ENCODE assay signal across 11 cellular contexts in the genomic region with DNA sequence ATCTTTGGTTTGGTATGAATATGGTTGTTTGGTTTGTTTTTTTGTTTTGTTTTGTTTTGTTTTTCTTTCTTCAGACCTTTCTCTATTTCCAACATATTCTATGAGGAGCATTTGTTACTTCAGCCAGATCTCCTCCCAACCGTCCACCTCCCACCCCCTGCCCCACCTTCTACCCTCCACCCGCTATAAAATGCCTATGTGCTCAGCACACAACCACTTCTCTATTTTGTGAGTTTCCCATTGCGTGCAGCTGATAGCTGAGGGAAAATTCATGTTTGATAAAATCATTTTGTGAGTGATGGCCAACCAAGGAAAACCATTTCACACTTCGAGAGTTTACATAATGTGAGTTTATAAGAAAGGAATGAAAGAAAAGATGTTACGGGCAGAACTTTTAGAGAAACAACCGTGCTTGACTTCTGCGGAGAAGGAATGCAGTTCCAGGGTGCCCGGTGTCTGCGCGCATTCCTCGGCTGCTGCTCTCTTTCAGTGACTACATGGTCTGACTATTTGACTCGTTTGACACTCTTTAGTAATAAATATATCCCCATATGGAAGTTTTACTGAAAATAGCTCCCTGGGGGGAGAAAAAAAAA.
A peak's percentile ranks its signal among the peaks of the same experiment; 100 is the strongest.
DNase-seq lines count a peak whose midpoint lies in the region; TF ChIP-seq lines count a peak whose summit lies in the region.
"Had no signal": no experiment of that assay in that cellular context is flagged by ENCODE, and none has a peak within 500 bp of the region (broad histone marks: within the 10 kb centered on the region; RNA-seq: fewer than 3 reads in every experiment).

No MANE protein-coding gene starts in this region.

- intact Hi-C loops in esophagus muscularis mucosa (cut with DNase I) = loop anchor here (10.0 kb wide), 2 partner anchors 101 to 109 kb away; no protein-coding TSS in a partner anchor

- H3K27me3 Mint-ChIP-seq in nephron progenitor cell (ENCODE audit: low read depth, poor library complexity) = no peaks in the 10 kb centered on the region
- no peaks in the 10 kb centered on the region for H3K27me3 Mint-ChIP-seq in progenitor cell of endocrine pancreas
- H3K27me3 Mint-ChIP-seq: dendritic cell treated with granulocyte-macrophage colony-stimulating factor and Interleukin-4, amounts not matched to agents 40 ng/mL and 50 ng/mL, for 4 days had no signal

- no peaks in the 10 kb centered on the region for H3K9me3 ChIP-seq in esophagus muscularis mucosa
- H3K9me3 ChIP-seq: BLaER1 treated with 17β-estradiol and CSF1 and Interleukin-3, amounts not matched to agents 10 nM and 100 nM had no signal

- 42% methylated on average over 11 of the region's 12 CpGs for WGBS in esophagus muscularis mucosa

- peaks cover 22% of the 10 kb centered on the region for H3K4me1 Mint-ChIP-seq in nephron progenitor cell
- no peaks in the 10 kb centered on the region for H3K4me1 Mint-ChIP-seq in progenitor cell of endocrine pancreas (ENCODE audit: low read depth)

- H3K9me3 Mint-ChIP-seq in nephron progenitor cell (no peaks in the 10 kb centered on the region), progenitor cell of endocrine pancreas (ENCODE audit: low read depth) (no peaks in the 10 kb centered on the region)
- H3K9me3 Mint-ChIP-seq: dendritic cell treated with granulocyte-macrophage colony-stimulating factor and Interleukin-4, amounts not matched to agents 40 ng/mL and 50 ng/mL, for 4 days had no signal

- no peaks in the 10 kb centered on the region for H3K27me3 ChIP-seq in esophagus muscularis mucosa
- H3K27me3 ChIP-seq: BLaER1 treated with 17β-estradiol and CSF1 and Interleukin-3, amounts not matched to agents 10 nM and 100 nM had no signal

- H3K36me3 Mint-ChIP-seq in nephron progenitor cell (ENCODE audit: low read depth) = peaks cover 4% of the 10 kb centered on the region
- no peaks in the 10 kb centered on the region for H3K36me3 Mint-ChIP-seq in progenitor cell of endocrine pancreas (ENCODE audit: insufficient read depth)

- TF ChIP-seq POLR2A in NB4 (IDR thresholded peaks at IDR 0.05; ENCODE audit: extremely low read depth, insufficient read length) (no peak), esophagus muscularis mucosa (IDR thresholded peaks at IDR 0.05; ENCODE audit: low read depth) (no peak)

- peak overlapping the region; percentile 65 to 80 (median 72) for H3K27ac ChIP-seq in esophagus muscularis mucosa (replicated peaks in 1 of 4)
- H3K27ac ChIP-seq: BLaER1 treated with 17β-estradiol and CSF1 and Interleukin-3, amounts not matched to agents 10 nM and 100 nM had no signal

- peaks cover 6 to 27% (median 18%) of the 10 kb centered on the region in 4 donors for H3K4me1 ChIP-seq in esophagus muscularis mucosa
- H3K4me1 ChIP-seq: BLaER1 treated with 17β-estradiol and CSF1 and Interleukin-3, amounts not matched to agents 10 nM and 100 nM had no signal

- H3K4me3 Mint-ChIP-seq in nephron progenitor cell (peak overlapping the region; percentile 46), progenitor cell of endocrine pancreas (ENCODE audit: low read depth) (no peak overlapping the region)
- H3K4me3 Mint-ChIP-seq: dendritic cell treated with granulocyte-macrophage colony-stimulating factor and Interleukin-4, amounts not matched to agents 40 ng/mL and 50 ng/mL, for 4 days had no signal

- in situ Hi-C loops in GM13976 (cut with MboI; ENCODE audit: low sequenced_read_pairs, unreplicated experiment) = no loop called here

- no peak for TF ChIP-seq CTCF in AG10803 (conservative IDR thresholded peaks at IDR 0.05; ENCODE audit: low read length)
- TF ChIP-seq CTCF in NB4 (IDR thresholded peaks at IDR 0.05; ENCODE audit: low read depth, low read length) = no peak
- TF ChIP-seq CTCF in esophagus muscularis mucosa (IDR thresholded peaks at IDR 0.05) = no peak
- no peak for TF ChIP-seq CTCF in nephron progenitor cell (IDR thresholded peaks at IDR 0.05)
- TF ChIP-seq CTCF in GM13976 (IDR thresholded peaks at IDR 0.05; ENCODE audit: borderline replicate concordance, control extremely low read depth, extremely low read depth, insufficient read depth, missing control alignments) = no peak
- no peak for TF ChIP-seq CTCF in progenitor cell of endocrine pancreas (IDR thresholded peaks at IDR 0.05; ENCODE audit: unreplicated experiment)

- peak; percentile 92 for DNase-seq in AG10803 (ENCODE audit: low read depth)
- peak; percentile 40 for DNase-seq in NB4 (ENCODE audit: low read depth)
- no peak for DNase-seq in esophagus muscularis mucosa (ENCODE audit: extremely low spot score)
- DNase-seq in nephron progenitor cell = peak; percentile 22
- DNase-seq in GM13976 (ENCODE audit: low spot score) = no peak
- no peak for DNase-seq in SW 1271 (lab: John Stamatoyannopoulos, UW)
- DNase-seq in NCI-H1930 (lab: John Stamatoyannopoulos, UW) = no peak
- DNase-seq in progenitor cell of endocrine pancreas (ENCODE audit: low spot score, unreplicated experiment) = no peak
- DNase-seq: activated T-cell treated with anti-CD3 and anti-CD28 coated beads, Interleukin-2, amount 50 U/mL, for 1 hour had no signal

- H3K4me3 ChIP-seq in AG10803 (ENCODE audit: low read length) (no peak overlapping the region), NB4 (ENCODE audit: low read depth, low read length) (no peak overlapping the region), esophagus muscularis mucosa (peak overlapping the region; percentile 4 to 31 (median 28))
- H3K4me3 ChIP-seq: BLaER1 treated with 17β-estradiol and CSF1 and Interleukin-3, amounts not matched to agents 10 nM and 100 nM had no signal

- TF ChIP-seq EP300 in esophagus muscularis mucosa (IDR thresholded peaks at IDR 0.05) = no peak

- H3K27ac Mint-ChIP-seq in nephron progenitor cell (peak overlapping the region; percentile 79), progenitor cell of endocrine pancreas (no peak overlapping the region)
- H3K27ac Mint-ChIP-seq: dendritic cell treated with granulocyte-macrophage colony-stimulating factor and Interleukin-4, amounts not matched to agents 40 ng/mL and 50 ng/mL, for 4 days had no signal

- no peaks in the 10 kb centered on the region for H3K36me3 ChIP-seq in esophagus muscularis mucosa
- H3K36me3 ChIP-seq: BLaER1 treated with 17β-estradiol and CSF1 and Interleukin-3, amounts not matched to agents 10 nM and 100 nM had no signal

Comparison
In these comparisons a context has a peak if more than half of its experiments do, and no peak if none do; other contexts are left out.
1. DNase-seq: peak in AG10803 (single experiment), NB4 (single experiment) and nephron progenitor cell (single experiment); none in esophagus muscularis mucosa (single experiment), GM13976 (single experiment), SW 1271 (0 of 2), NCI-H1930 (0 of 2) and progenitor cell of endocrine pancreas (single experiment).
2. H3K4me3 ChIP-seq: peak in esophagus muscularis mucosa (4 of 4); none in AG10803 (single experiment) and NB4 (single experiment).